Comparison of ENCODE assay signal across 19 cellular contexts in the genomic region with DNA sequence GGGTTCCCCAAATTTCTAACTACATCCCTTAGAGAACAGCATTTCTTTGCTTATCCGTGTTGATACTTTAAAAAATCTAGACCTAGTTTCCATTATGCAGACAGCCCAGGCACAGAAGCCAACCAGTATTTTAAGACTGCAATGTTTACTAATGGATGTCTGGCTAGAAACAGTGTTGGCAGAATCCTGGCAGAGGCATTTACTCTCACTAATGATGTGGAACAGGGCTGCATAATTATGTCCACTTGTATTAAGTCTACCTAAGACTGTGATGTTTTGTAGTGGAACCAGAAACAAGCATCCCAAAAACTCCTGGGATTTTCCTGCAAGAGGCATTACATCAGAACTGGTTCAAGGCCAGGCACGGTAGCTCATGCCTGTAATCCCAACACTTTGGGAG. TPM values are rescaled to one million over a fixed set of nuclear protein-coding genes. Genes with fewer than 3 reads are reported as not detected.
DNase-seq lines count a peak whose midpoint lies in the region; ATAC-seq and TF ChIP-seq lines count a peak whose summit lies in the region.
"Had no signal": no experiment of that assay in that cellular context is flagged by ENCODE, and none has a peak within 500 bp of the region (broad histone marks: within the 10 kb centered on the region; RNA-seq: fewer than 3 reads in every experiment).

No MANE protein-coding gene starts in this region.

- H3K4me3 ChIP-seq in upper lobe of left lung: no peak overlapping the region
- H3K4me3 ChIP-seq: transverse colon had no signal

- peak; percentile 71 for ATAC-seq in SK-N-SH treated with all-trans-retinoic acid at 6 μM for 48 hours
- peak; percentile 97 for ATAC-seq in left ventricle myocardium superior
- no peak for ATAC-seq in upper lobe of left lung (ENCODE audit: low FRiP score in 2 of 2)
- ATAC-seq in GM18520 (IDR thresholded peaks at IDR 0.05; ENCODE audit: unreplicated experiment): no peak

- WGBS in upper lobe of left lung, 2 donors: 58 to 72% methylated on average over 2 of the region's 2 CpGs

- H3K9me3 ChIP-seq in upper lobe of left lung: no peaks in the 10 kb centered on the region
- H3K9me3 ChIP-seq: transverse colon had no signal

- no peaks in the 10 kb centered on the region for H3K27me3 ChIP-seq in upper lobe of left lung

- H3K4me1 ChIP-seq in upper lobe of left lung: peaks cover 0 to 3% (median 0%) of the 10 kb centered on the region in 4 donors

- no peak overlapping the region for H3K27ac ChIP-seq in upper lobe of left lung
- H3K27ac ChIP-seq: VCaP had no signal

- TF ChIP-seq CTCF in AG09319 (IDR thresholded peaks at IDR 0.05; ENCODE audit: low read depth, low read length): no peak
- no peak for TF ChIP-seq CTCF in upper lobe of left lung (IDR thresholded peaks at IDR 0.05)
- TF ChIP-seq CTCF in GM10266 (IDR thresholded peaks at IDR 0.05; ENCODE audit: control insufficient read depth, insufficient read depth, low read depth, missing control alignments): no peak

- TF ChIP-seq POLR2A in upper lobe of left lung (IDR thresholded peaks at IDR 0.05): no peak

- H3K36me3 ChIP-seq in upper lobe of left lung: no peaks in the 10 kb centered on the region
- H3K36me3 ChIP-seq: transverse colon had no signal

- intact Hi-C loops in left ventricle myocardium superior (cut with micrococcal nuclease): no loop called here

- TF ChIP-seq EP300 in upper lobe of left lung (IDR thresholded peaks at IDR 0.05): no peak

- DNase-seq in AG09319 (ENCODE audit: extremely low read depth, low read depth): peak; percentile 66
- DNase-seq in DMS79 treated with DMSO at 0.1 percent for 48 hours (lab: John Stamatoyannopoulos, UW): peak; percentile 80
- DNase-seq in left ventricle myocardium superior: no peak
- DNase-seq in upper lobe of left lung: no peak
- DNase-seq in amniotic stem cell (lab: John Stamatoyannopoulos, UW): no peak
- no peak for DNase-seq in GM10266 (ENCODE audit: extremely low spot score)
- DNase-seq: activated CD4-positive, alpha-beta T cell treated with anti-CD3 and anti-CD28 coated beads, Interleukin-2, amount 50 U/mL, for 1 hour; activated CD8-positive, alpha-beta memory T cell treated with anti-CD3 and anti-CD28 coated beads, Interleukin-2, amount 50 U/mL, for 48 hours; activated effector memory CD4-positive, alpha-beta T cell treated with Interleukin-2 at 50 U/mL for 16 hours; KG1; NCI-H1436; NCI-H226; SIG-M5; stimulated activated CD4-positive, alpha-beta T cell treated with anti-CD3 and anti-CD28 coated beads, Interleukin-1b, Interleukin-23, amount 100 ng/mL, for 48 hours; stimulated activated naive CD4-positive, alpha-beta T cell treated with Interleukin-2 at 50 U/mL for 16 hours; transverse colon had no signal

TF ChIP-seq in SK-N-SH treated with all-trans-retinoic acid at 6 μM for 48 hours, 23 proteins besides CTCF, POLR2A, EP300 and RAD21:
- peak; percentile 93 for TF ChIP-seq ISL1 (CRISPR knock-in tag; IDR thresholded peaks at IDR 0.05)
- TF ChIP-seq, protein P1, sequence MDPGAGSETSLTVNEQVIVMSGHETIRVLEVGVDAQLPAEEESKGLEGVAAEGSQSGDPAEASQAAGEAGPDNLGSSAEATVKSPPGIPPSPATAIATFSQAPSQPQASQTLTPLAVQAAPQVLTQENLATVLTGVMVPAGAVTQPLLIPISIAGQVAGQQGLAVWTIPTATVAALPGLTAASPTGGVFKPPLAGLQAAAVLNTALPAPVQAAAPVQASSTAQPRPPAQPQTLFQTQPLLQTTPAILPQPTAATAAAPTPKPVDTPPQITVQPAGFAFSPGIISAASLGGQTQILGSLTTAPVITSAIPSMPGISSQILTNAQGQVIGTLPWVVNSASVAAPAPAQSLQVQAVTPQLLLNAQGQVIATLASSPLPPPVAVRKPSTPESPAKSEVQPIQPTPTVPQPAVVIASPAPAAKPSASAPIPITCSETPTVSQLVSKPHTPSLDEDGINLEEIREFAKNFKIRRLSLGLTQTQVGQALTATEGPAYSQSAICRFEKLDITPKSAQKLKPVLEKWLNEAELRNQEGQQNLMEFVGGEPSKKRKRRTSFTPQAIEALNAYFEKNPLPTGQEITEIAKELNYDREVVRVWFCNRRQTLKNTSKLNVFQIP (CRISPR knock-in tag; IDR thresholded peaks at IDR 0.05; ENCODE audit: borderline replicate concordance, low read depth): peak; percentile 26; the same call in 1 of the 2 replicates
- no peak; the same call in 1 of the 2 replicates for TF ChIP-seq TCF4 (CRISPR knock-in tag; IDR thresholded peaks at IDR 0.05; ENCODE audit: borderline replicate concordance)
- TF ChIP-seq ZNF70 (CRISPR knock-in tag; IDR thresholded peaks at IDR 0.05): no peak
- peak; percentile 73 for TF ChIP-seq TOX (CRISPR knock-in tag; IDR thresholded peaks at IDR 0.05; ENCODE audit: borderline replicate concordance)
- peak; percentile 71; the same call in 1 of the 2 replicates for TF ChIP-seq ZC3H10 (CRISPR knock-in tag; IDR thresholded peaks at IDR 0.05)
- TF ChIP-seq RARB (CRISPR knock-in tag; IDR thresholded peaks at IDR 0.05): peak; percentile 49; the same call in 1 of the 2 replicates
TF ChIP-seq in SK-N-SH treated with all-trans-retinoic acid at 6 μM for 48 hours: peak in this region for 5.

RNA-seq across cellular contexts. Expression of gene PICALM, which starts 50.2 kb away (rescaled TPM):
- total RNA-seq in left ventricle myocardium superior (122 TPM), upper lobe of left lung (100 to 1,000 TPM; 144 to 294 (median 198) TPM)

Comparison
In these comparisons a context has a peak if more than half of its experiments do, and no peak if none do; other contexts are left out.
1. DNase-seq: peak in AG09319 (single experiment) and DMS79 treated with DMSO at 0.1 percent for 48 hours (single experiment); none in left ventricle myocardium superior (single experiment), upper lobe of left lung (0 of 2), amniotic stem cell (single experiment) and GM10266 (single experiment).
2. ATAC-seq: peak in SK-N-SH treated with all-trans-retinoic acid at 6 μM for 48 hours (single experiment) and left ventricle myocardium superior (single experiment); none in upper lobe of left lung (0 of 2) and GM18520 (single experiment).